In the genomic region with DNA sequence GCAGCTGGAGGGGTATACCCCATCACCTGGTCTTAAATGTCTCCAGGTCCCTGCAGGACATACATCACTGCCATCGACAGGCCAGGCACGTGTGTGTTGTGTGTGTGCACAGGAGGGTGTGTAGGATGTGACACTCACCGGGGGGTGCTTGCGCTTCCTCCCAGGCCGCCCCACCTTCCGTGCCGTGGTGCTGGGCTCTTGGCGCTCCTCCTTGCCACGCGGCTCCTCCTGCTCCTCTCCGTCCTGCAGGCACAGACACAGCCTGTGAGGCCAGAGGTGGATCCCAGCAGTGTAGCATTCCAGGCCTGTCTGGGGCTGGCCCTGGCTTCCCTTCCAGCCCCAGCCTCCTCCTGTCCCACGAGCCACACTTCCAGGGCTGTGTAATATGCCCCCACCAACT, we compare ENCODE assay signal across 27 cellular contexts.
"Had no signal": no experiment of that assay in that cellular context is flagged by ENCODE, and none has a peak within 500 bp of the region (broad histone marks: within the 10 kb centered on the region; RNA-seq: fewer than 3 reads in every experiment).

No MANE protein-coding gene starts in this region.

- H3K4me3 ChIP-seq: ascending aorta, breast epithelium, cardiac muscle cell, colonic mucosa had no signal

- H3K27me3 ChIP-seq: ascending aorta, breast epithelium, cardiac muscle cell, colonic mucosa had no signal

- ATAC-seq: activated CD4-positive, CD25-positive, alpha-beta regulatory T cell treated with anti-CD3 and anti-CD28 coated beads, Interleukin-2, amount 50 U/mL, for 24 hours; activated CD8-positive, alpha-beta T cell treated with anti-CD3 and anti-CD28 coated beads for 36 hours; activated naive CD4-positive, alpha-beta T cell treated with anti-CD3 and anti-CD28 coated beads, Interleukin-2, amount 50 U/mL, for 72 hours; esophagus mucosa; T-helper 17 cell had no signal

- H3K9me3 ChIP-seq: ascending aorta, breast epithelium, colonic mucosa had no signal

- DNase-seq: activated B cell treated with CpG ODN at 0.5 μM for 24 hours; activated CD4-positive, alpha-beta T cell treated with anti-CD3 and anti-CD28 coated beads for 48 hours; activated CD4-positive, alpha-beta T cell treated with anti-CD3 and anti-CD28 coated beads, Interleukin-2, amount 50 U/mL, for 1 hour; activated CD4-positive, alpha-beta T cell treated with anti-CD3 and anti-CD28 coated beads, Interleukin-2, amount 50 U/mL, for 48 hours; activated CD8-positive, alpha-beta memory T cell treated with anti-CD3 and anti-CD28 coated beads for 24 hours; activated CD8-positive, alpha-beta T cell treated with anti-CD3 and anti-CD28 coated beads for 36 hours; activated gamma-delta T cell; activated naive CD4-positive, alpha-beta T cell; activated naive CD4-positive, alpha-beta T cell treated with anti-CD3 and anti-CD28 coated beads, Interleukin-2, amount 10 ng/mL, durations not matched to agents 7 days and 5 days; activated naive CD8-positive, alpha-beta T cell treated with anti-CD3 and anti-CD28 coated beads, Interleukin-2, amount 10 ng/mL, durations not matched to agents 7 days and 5 days; activated T-cell treated with anti-CD3 and anti-CD28 coated beads, Interleukin-2, amount 50 U/mL, for 48 hours; central memory CD4-positive, alpha-beta T cell; cerebellar nuclear complex; colonic mucosa; effector CD8-positive, alpha-beta T cell; foreskin fibroblast; head of caudate nucleus; T-helper 1 cell; T-helper 17 cell; T1000; WERI-Rb-1 had no signal

- H3K27ac ChIP-seq: ascending aorta, breast epithelium, cardiac muscle cell, colonic mucosa, WERI-Rb-1 had no signal

- H3K36me3 ChIP-seq: breast epithelium had no signal
